In genomic region chr1:235253219-235253640, GRCh38 we compare ENCODE assay signal across 8 cellular contexts.
A peak's percentile ranks its signal among the peaks of the same experiment; 100 is the strongest.
DNase-seq lines count a peak whose midpoint lies in the region; TF ChIP-seq lines count a peak whose summit lies in the region.

No MANE protein-coding gene starts in this region.

- H3K36me3 Mint-ChIP-seq in brain (peaks cover 28% of the 10 kb centered on the region), immature natural killer cell (no peaks in the 10 kb centered on the region)

- H3K9me3 Mint-ChIP-seq in brain, result no peaks in the 10 kb centered on the region
- H3K9me3 Mint-ChIP-seq in immature natural killer cell, result no peaks in the 10 kb centered on the region

- H3K4me1 Mint-ChIP-seq in brain (peaks cover 22% of the 10 kb centered on the region), immature natural killer cell (peaks cover 23 to 55% of the 10 kb centered on the region in 2 donors)

- peak overlapping the region in 2 of 5 experiments; percentile 27 to 74 for H3K27ac Mint-ChIP-seq in brain
- peak overlapping the region in 1 of 6 donors; percentile 51 for H3K27ac Mint-ChIP-seq in immature natural killer cell

- DNase-seq in Daoy (ENCODE audit: low read depth) (peak; percentile 61), HFF-Myc (ENCODE audit: extremely low read depth, low read depth) (peak; percentile 52), NCI-H1694 treated with DMSO at 0.1 percent for 48 hours (lab: John Stamatoyannopoulos, UW) (peak; percentile 69), T1000 (lab: John Stamatoyannopoulos, UW) (peak; percentile 38), immature natural killer cell (peak; percentile 50 to 65 (median 62)), HuH-7.5 (ENCODE audit: low spot score) (no peak)
- DNase-seq in stimulated activated CD4-positive, alpha-beta T cell treated with anti-CD3 and anti-CD28 coated beads, Interleukin-1b, Interleukin-23, amount 100 ng/mL, for 1 hour (ENCODE audit: low read depth in 2 of 2), result peak; percentile 11 to 30

- no peaks in the 10 kb centered on the region for H3K27me3 Mint-ChIP-seq in brain
- no peaks in the 10 kb centered on the region for H3K27me3 Mint-ChIP-seq in immature natural killer cell (ENCODE audit: low read depth in 3 of 3)

- H3K4me3 Mint-ChIP-seq in brain (no peak overlapping the region), immature natural killer cell (no peak overlapping the region)

- TF ChIP-seq CTCF in HFF-Myc (IDR thresholded peaks at IDR 0.05; ENCODE audit: low read depth, low read length, missing control alignments) (peak; percentile 84), brain (conservative IDR thresholded peaks at IDR 0.05) (peak; percentile 81 to 85)

- H3K4me3 ChIP-seq in HFF-Myc (replicated peaks; ENCODE audit: low read depth, low read length), result no peak overlapping the region
